Comparison of ENCODE assay signal across 1 cellular context in genomic region chr2:20534913-20535801, GRCh38.
A peak's percentile ranks its signal among the peaks of the same experiment; 100 is the strongest.
TF ChIP-seq lines count a peak whose summit lies in the region.

No MANE protein-coding gene starts in this region.

TF ChIP-seq in HepG2, 621 proteins besides CTCF, POLR2A, EP300 and RAD21 (continued from another document and continues in another):
- 0 out of 2 replicates have a peak, but pooled peaks have one; percentile 31 for TF ChIP-seq NFAT5 (CRISPR knock-in tag; IDR thresholded peaks at IDR 0.05)
- TF ChIP-seq ZNF839 (CRISPR knock-in tag; IDR thresholded peaks at IDR 0.05; ENCODE audit: borderline replicate concordance): no peak
- peak; percentile 58; the same call in 1 of the 2 replicates for TF ChIP-seq CCDC6 (CRISPR knock-in tag; IDR thresholded peaks at IDR 0.05)
- TF ChIP-seq IKZF1 (IDR thresholded peaks at IDR 0.05): no peak
- no peak for TF ChIP-seq JUN (CRISPR knock-in tag; IDR thresholded peaks at IDR 0.05)
- no peak for TF ChIP-seq ZFP90 (CRISPR knock-in tag; IDR thresholded peaks at IDR 0.05; ENCODE audit: borderline replicate concordance)
- no peak for TF ChIP-seq RORA (CRISPR knock-in tag; IDR thresholded peaks at IDR 0.05)
- no peak for TF ChIP-seq ZFP41 (CRISPR knock-in tag; IDR thresholded peaks at IDR 0.05; ENCODE audit: borderline replicate concordance)
- TF ChIP-seq ZNF543 (CRISPR knock-in tag; IDR thresholded peaks at IDR 0.05): no peak
- no peak for TF ChIP-seq ATM (IDR thresholded peaks at IDR 0.05; ENCODE audit: borderline replicate concordance)
- TF ChIP-seq, protein P1, sequence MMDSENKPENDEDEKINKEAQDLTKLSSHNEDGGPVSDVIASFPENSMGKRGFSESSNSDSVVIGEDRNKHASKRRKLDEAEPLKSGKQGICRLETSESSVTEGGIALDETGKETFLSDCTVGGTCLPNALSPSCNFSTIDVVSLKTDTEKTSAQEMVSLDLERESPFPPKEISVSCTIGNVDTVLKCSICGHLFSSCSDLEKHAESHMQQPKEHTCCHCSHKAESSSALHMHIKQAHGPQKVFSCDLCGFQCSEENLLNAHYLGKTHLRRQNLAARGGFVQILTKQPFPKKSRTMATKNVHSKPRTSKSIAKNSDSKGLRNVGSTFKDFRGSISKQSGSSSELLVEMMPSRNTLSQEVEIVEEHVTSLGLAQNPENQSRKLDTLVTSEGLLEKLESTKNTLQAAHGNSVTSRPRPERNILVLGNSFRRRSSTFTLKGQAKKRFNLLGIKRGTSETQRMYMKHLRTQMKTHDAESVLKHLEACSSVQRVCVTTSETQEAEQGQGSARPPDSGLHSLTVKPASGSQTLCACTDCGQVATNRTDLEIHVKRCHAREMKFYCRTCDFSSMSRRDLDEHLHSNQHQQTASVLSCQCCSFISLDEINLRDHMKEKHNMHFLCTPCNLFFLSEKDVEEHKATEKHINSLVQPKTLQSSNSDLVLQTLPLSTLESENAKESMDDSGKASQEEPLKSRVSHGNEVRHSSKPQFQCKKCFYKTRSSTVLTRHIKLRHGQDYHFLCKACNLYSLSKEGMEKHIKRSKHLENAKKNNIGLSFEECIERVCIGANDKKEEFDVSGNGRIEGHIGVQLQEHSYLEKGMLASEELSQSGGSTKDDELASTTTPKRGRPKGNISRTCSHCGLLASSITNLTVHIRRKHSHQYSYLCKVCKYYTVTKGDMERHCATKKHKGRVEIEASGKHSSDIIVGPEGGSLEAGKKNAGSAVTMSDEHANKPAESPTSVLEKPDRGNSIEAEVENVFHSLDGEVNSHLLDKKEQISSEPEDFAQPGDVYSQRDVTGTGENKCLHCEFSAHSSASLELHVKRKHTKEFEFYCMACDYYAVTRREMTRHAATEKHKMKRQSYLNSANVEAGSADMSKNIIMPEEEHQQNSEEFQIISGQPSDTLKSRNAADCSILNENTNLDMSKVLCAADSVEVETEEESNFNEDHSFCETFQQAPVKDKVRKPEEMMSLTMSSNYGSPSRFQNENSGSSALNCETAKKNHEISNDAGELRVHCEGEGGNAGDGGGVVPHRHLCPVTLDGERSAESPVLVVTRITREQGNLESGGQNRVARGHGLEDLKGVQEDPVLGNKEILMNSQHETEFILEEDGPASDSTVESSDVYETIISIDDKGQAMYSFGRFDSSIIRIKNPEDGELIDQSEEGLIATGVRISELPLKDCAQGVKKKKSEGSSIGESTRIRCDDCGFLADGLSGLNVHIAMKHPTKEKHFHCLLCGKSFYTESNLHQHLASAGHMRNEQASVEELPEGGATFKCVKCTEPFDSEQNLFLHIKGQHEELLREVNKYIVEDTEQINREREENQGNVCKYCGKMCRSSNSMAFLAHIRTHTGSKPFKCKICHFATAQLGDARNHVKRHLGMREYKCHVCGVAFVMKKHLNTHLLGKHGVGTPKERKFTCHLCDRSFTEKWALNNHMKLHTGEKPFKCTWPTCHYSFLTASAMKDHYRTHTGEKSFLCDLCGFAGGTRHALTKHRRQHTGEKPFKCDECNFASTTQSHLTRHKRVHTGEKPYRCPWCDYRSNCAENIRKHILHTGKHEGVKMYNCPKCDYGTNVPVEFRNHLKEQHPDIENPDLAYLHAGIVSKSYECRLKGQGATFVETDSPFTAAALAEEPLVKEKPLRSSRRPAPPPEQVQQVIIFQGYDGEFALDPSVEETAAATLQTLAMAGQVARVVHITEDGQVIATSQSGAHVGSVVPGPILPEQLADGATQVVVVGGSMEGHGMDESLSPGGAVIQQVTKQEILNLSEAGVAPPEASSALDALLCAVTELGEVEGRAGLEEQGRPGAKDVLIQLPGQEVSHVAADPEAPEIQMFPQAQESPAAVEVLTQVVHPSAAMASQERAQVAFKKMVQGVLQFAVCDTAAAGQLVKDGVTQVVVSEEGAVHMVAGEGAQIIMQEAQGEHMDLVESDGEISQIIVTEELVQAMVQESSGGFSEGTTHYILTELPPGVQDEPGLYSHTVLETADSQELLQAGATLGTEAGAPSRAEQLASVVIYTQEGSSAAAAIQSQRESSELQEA (CRISPR knock-in tag; IDR thresholded peaks at IDR 0.05; ENCODE audit: not compliant biosample characterization): peak; percentile 44
- TF ChIP-seq ZNF619 (CRISPR knock-in tag; IDR thresholded peaks at IDR 0.05): no peak
- TF ChIP-seq ETV5 (CRISPR knock-in tag; IDR thresholded peaks at IDR 0.05; ENCODE audit: borderline replicate concordance): no peak; the same call in 1 of the 2 replicates
- TF ChIP-seq NCOR1 (IDR thresholded peaks at IDR 0.05; ENCODE audit: borderline replicate concordance, low read length): peak; percentile 63; the same call in 1 of the 2 replicates
- no peak; the same call in none of the 2 replicates for TF ChIP-seq FOXC1 (CRISPR knock-in tag; IDR thresholded peaks at IDR 0.05; ENCODE audit: borderline replicate concordance)
- 0 out of 2 replicates have a peak, but pooled peaks have one; percentile 53 for TF ChIP-seq NR2C2 (CRISPR knock-in tag; IDR thresholded peaks at IDR 0.05; ENCODE audit: borderline replicate concordance)
- TF ChIP-seq, protein P2, sequence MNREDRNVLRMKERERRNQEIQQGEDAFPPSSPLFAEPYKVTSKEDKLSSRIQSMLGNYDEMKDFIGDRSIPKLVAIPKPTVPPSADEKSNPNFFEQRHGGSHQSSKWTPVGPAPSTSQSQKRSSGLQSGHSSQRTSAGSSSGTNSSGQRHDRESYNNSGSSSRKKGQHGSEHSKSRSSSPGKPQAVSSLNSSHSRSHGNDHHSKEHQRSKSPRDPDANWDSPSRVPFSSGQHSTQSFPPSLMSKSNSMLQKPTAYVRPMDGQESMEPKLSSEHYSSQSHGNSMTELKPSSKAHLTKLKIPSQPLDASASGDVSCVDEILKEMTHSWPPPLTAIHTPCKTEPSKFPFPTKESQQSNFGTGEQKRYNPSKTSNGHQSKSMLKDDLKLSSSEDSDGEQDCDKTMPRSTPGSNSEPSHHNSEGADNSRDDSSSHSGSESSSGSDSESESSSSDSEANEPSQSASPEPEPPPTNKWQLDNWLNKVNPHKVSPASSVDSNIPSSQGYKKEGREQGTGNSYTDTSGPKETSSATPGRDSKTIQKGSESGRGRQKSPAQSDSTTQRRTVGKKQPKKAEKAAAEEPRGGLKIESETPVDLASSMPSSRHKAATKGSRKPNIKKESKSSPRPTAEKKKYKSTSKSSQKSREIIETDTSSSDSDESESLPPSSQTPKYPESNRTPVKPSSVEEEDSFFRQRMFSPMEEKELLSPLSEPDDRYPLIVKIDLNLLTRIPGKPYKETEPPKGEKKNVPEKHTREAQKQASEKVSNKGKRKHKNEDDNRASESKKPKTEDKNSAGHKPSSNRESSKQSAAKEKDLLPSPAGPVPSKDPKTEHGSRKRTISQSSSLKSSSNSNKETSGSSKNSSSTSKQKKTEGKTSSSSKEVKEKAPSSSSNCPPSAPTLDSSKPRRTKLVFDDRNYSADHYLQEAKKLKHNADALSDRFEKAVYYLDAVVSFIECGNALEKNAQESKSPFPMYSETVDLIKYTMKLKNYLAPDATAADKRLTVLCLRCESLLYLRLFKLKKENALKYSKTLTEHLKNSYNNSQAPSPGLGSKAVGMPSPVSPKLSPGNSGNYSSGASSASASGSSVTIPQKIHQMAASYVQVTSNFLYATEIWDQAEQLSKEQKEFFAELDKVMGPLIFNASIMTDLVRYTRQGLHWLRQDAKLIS (CRISPR knock-in tag; IDR thresholded peaks at IDR 0.05): no peak
- TF ChIP-seq ZNF563 (CRISPR knock-in tag; IDR thresholded peaks at IDR 0.05): no peak
- TF ChIP-seq, protein P3, sequence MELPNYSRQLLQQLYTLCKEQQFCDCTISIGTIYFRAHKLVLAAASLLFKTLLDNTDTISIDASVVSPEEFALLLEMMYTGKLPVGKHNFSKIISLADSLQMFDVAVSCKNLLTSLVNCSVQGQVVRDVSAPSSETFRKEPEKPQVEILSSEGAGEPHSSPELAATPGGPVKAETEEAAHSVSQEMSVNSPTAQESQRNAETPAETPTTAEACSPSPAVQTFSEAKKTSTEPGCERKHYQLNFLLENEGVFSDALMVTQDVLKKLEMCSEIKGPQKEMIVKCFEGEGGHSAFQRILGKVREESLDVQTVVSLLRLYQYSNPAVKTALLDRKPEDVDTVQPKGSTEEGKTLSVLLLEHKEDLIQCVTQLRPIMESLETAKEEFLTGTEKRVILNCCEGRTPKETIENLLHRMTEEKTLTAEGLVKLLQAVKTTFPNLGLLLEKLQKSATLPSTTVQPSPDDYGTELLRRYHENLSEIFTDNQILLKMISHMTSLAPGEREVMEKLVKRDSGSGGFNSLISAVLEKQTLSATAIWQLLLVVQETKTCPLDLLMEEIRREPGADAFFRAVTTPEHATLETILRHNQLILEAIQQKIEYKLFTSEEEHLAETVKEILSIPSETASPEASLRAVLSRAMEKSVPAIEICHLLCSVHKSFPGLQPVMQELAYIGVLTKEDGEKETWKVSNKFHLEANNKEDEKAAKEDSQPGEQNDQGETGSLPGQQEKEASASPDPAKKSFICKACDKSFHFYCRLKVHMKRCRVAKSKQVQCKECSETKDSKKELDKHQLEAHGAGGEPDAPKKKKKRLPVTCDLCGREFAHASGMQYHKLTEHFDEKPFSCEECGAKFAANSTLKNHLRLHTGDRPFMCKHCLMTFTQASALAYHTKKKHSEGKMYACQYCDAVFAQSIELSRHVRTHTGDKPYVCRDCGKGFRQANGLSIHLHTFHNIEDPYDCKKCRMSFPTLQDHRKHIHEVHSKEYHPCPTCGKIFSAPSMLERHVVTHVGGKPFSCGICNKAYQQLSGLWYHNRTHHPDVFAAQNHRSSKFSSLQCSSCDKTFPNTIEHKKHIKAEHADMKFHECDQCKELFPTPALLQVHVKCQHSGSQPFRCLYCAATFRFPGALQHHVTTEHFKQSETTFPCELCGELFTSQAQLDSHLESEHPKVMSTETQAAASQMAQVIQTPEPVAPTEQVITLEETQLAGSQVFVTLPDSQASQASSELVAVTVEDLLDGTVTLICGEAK (IDR thresholded peaks at IDR 0.05): no peak
- TF ChIP-seq, protein P3 (CRISPR knock-in tag; IDR thresholded peaks at IDR 0.05): no peak
- no peak for TF ChIP-seq POLR2AphosphoS5 (IDR thresholded peaks at IDR 0.05; ENCODE audit: low read depth, low read length)
- TF ChIP-seq NCOA2 (CRISPR knock-in tag; IDR thresholded peaks at IDR 0.05): peak; percentile 83
